10 cellular contexts compared by ENCODE assay signal in the genomic region with DNA sequence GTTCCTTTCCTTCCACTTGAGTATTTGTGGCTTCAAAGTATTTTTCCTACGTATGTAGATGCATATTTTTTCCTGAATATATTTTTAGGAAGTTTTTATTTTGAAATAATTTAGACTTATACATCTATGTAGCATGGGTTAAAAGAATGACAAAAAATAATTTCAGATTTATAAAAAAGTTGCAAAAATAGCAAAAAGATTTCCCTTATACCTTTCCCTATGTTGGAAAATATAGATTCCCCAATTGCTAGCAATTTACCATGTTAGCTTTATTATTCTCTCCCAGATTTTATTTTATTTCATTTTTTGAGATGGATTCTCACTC.
DNase-seq lines count a peak whose midpoint lies in the region; ATAC-seq, FAIRE-seq and TF ChIP-seq lines count a peak whose summit lies in the region.
"Had no signal": no experiment of that assay in that cellular context is flagged by ENCODE, and none has a peak within 500 bp of the region (broad histone marks: within the 10 kb centered on the region; RNA-seq: fewer than 3 reads in every experiment).

No MANE protein-coding gene starts in this region.

- H4K20me1 ChIP-seq in HepG2 (ENCODE audit: insufficient read depth, low read length), result no peaks in the 10 kb centered on the region

- H3K36me3 ChIP-seq in HepG2 (replicated peaks in 1 of 2; ENCODE audit: control insufficient read depth in 1 of 2, insufficient read depth in 2 of 2, low read length in 2 of 2) (peaks cover 0 to 4% of the 10 kb centered on the region in 2 experiments; a peak in 2 of 5 replicates), right lobe of liver (no peaks in the 10 kb centered on the region), esophagus muscularis mucosa (peaks cover 0 to 3% (median 0%) of the 10 kb centered on the region in 4 donors), ovary (no peaks in the 10 kb centered on the region), vagina (no peaks in the 10 kb centered on the region)

- H3K27ac ChIP-seq in HepG2 (ENCODE audit: extremely low read length, insufficient read depth, low read length), result no peak overlapping the region
- H3K27ac ChIP-seq in right lobe of liver, result no peak overlapping the region
- H3K27ac ChIP-seq in esophagus muscularis mucosa (replicated peaks in 1 of 4), result peak overlapping the region; percentile 73 to 87 (median 78)
- peak overlapping the region; percentile 14 to 51 for H3K27ac ChIP-seq in ovary
- H3K27ac ChIP-seq in vagina, result peak overlapping the region; percentile 74

- H3K9ac ChIP-seq in HepG2 (ENCODE audit: insufficient read depth, low read depth, low read length), result no peak overlapping the region

- ATAC-seq in HepG2, result no peak
- no peak for ATAC-seq in right lobe of liver
- ATAC-seq in WTC11, result no peak

- intact Hi-C loops in HepG2 (cut with micrococcal nuclease; ENCODE audit: unreplicated experiment) (loop anchor here (2.0 to 10.0 kb wide), 3 partner anchors 142 to 422 kb away; partner anchors contain the start of genes NFS1, RBM39 and ROMO1), right lobe of liver (cut with DNase I) (loop anchor here (10.0 kb wide), 2 partner anchors 170 to 180 kb away; no protein-coding TSS in a partner anchor), esophagus muscularis mucosa (cut with DNase I) (loop anchor here (5.0 to 10.0 kb wide), 2 partner anchors 142 to 180 kb away; partner anchors contain the start of gene RBM39), ovary (cut with DNase I) (loop anchor here in 2 of 4 donors (10.0 kb wide), 3 partner anchors 150 to 420 kb away; no protein-coding TSS in a partner anchor), vagina (cut with DNase I) (loop anchor here (10.0 kb wide), 1 partner anchor 150 kb away; no protein-coding TSS in a partner anchor)

- POLR2A ChIA-PET in HepG2 (lab: Yijun Ruan, JAX) (interaction anchor here (1.0 to 3.7 kb wide), 3 partner anchors 70 to 142 kb away, joined by 4 to 28 read pairs (median 6); partner anchors contain the start of genes RBM39 and SCAND1), WTC11 (lab: Charles Lee) (interaction anchor here (1.0 to 1.6 kb wide), 3 partner anchors 141 to 144 kb away, joined by 3 to 8 read pairs (median 8); partner anchors contain the start of gene RBM39)

- TF ChIP-seq RAD21 in HepG2 (CRISPR knock-in tag; IDR thresholded peaks at IDR 0.05), result no peak

- H3K36me3 Mint-ChIP-seq in glutamatergic neuron (ENCODE audit: unreplicated experiment) (peaks cover 5% of the 10 kb centered on the region), WTC11 (peaks cover 5% of the 10 kb centered on the region; the same call in 1 of the 2 replicates)

- FAIRE-seq in HepG2 (lab: Jason Lieb, UNC), result no peak

- H3K79me2 ChIP-seq in HepG2 (ENCODE audit: insufficient read depth, low read length), result no peaks in the 10 kb centered on the region

- H2AFZ ChIP-seq in HepG2 (ENCODE audit: low read length), result no peak overlapping the region

- H3K4me3 ChIP-seq in HepG2 (replicated peaks in 1 of 3; ENCODE audit: insufficient read depth in 1 of 3, low read depth in 2 of 3, low read length in 3 of 3) (no peak overlapping the region), right lobe of liver (no peak overlapping the region), esophagus muscularis mucosa (no peak overlapping the region), ovary (no peak overlapping the region), vagina (no peak overlapping the region)

- TF ChIP-seq POLR2A in HepG2 (IDR thresholded peaks at IDR 0.05; ENCODE audit: insufficient read depth in 1 of 2, low read depth in 2 of 2, low read length in 2 of 2), result no peak
- no peak for TF ChIP-seq POLR2A in right lobe of liver (IDR thresholded peaks at IDR 0.05)
- TF ChIP-seq POLR2A in esophagus muscularis mucosa (IDR thresholded peaks at IDR 0.05; ENCODE audit: low read depth), result no peak
- no peak for TF ChIP-seq POLR2A in ovary (IDR thresholded peaks at IDR 0.05)
- no peak for TF ChIP-seq POLR2A in vagina (IDR thresholded peaks at IDR 0.05)

- no peak for DNase-seq in HepG2 (ENCODE audit: low spot score)
- no peak for DNase-seq in right lobe of liver
- DNase-seq in esophagus muscularis mucosa (ENCODE audit: extremely low spot score), result no peak
- no peak for DNase-seq in ovary
- no peak for DNase-seq in vagina (ENCODE audit: extremely low spot score in 2 of 2)
- DNase-seq in glutamatergic neuron, result no peak
- DNase-seq in AG08395 (ENCODE audit: low spot score), result no peak
- no peak for DNase-seq in WTC11 (ENCODE audit: low spot score)

- in situ Hi-C loops in HepG2 (cut with HindIII; ENCODE audit: extremely low pct_ligation_motif_present, low pct_unique_long_range_greater_than_20kb), result loop anchor here (5.0 kb wide), 1 partner anchor 142 kb away; the partner anchor contains the start of gene RBM39

- H3K4me1 Mint-ChIP-seq in glutamatergic neuron (ENCODE audit: low read depth, unreplicated experiment), result peaks cover 28% of the 10 kb centered on the region
- H3K4me1 Mint-ChIP-seq in WTC11, result peaks cover 11% of the 10 kb centered on the region

- CTCF ChIA-PET in HepG2 (lab: Yijun Ruan, JAX; ENCODE audit: low intra/inter-chr PET ratio, low total read pairs) (interaction anchor here (0.6 to 1.8 kb wide), 4 partner anchors 198 to 396 kb away, joined by 3 to 7 read pairs (median 4); no protein-coding TSS in a partner anchor), WTC11 (lab: Charles Lee) (interaction anchor here (0.6 to 2.2 kb wide), 14 partner anchors 10 to 198 kb away, joined by 3 to 12 read pairs (median 5); partner anchors contain the start of genes RBM39 and SCAND1)

- H3K27me3 ChIP-seq in HepG2 (ENCODE audit: control insufficient read depth in 1 of 2, insufficient read depth in 2 of 2, low read length in 2 of 2) (no peaks in the 10 kb centered on the region), right lobe of liver (no peaks in the 10 kb centered on the region), esophagus muscularis mucosa (no peaks in the 10 kb centered on the region), ovary (no peaks in the 10 kb centered on the region), vagina (no peaks in the 10 kb centered on the region)

- TF ChIP-seq EP300 in HepG2 (IDR thresholded peaks at IDR 0.05; ENCODE audit: low read depth in 2 of 2, low read length in 2 of 2), result no peak
- TF ChIP-seq EP300 in HepG2 (CRISPR knock-in tag; IDR thresholded peaks at IDR 0.05; ENCODE audit: borderline replicate concordance), result no peak
- TF ChIP-seq EP300 in esophagus muscularis mucosa (IDR thresholded peaks at IDR 0.05), result no peak
- TF ChIP-seq EP300 in ovary (IDR thresholded peaks at IDR 0.05), result no peak

- TF ChIP-seq CTCF in HepG2 (CRISPR knock-in tag; IDR thresholded peaks at IDR 0.05), result no peak
- TF ChIP-seq CTCF in right lobe of liver (IDR thresholded peaks at IDR 0.05), result no peak
- TF ChIP-seq CTCF in esophagus muscularis mucosa (IDR thresholded peaks at IDR 0.05), result no peak
- TF ChIP-seq CTCF in ovary (IDR thresholded peaks at IDR 0.05), result no peak
- TF ChIP-seq CTCF in vagina (IDR thresholded peaks at IDR 0.05), result no peak
- TF ChIP-seq CTCF in glutamatergic neuron (IDR thresholded peaks at IDR 0.05; ENCODE audit: partially characterized antibody, unreplicated experiment), result no peak
- TF ChIP-seq CTCF in WTC11 (IDR thresholded peaks at IDR 0.05), result no peak

- H3K4me3 Mint-ChIP-seq in glutamatergic neuron (ENCODE audit: unreplicated experiment) (no peak overlapping the region), WTC11 (no peak overlapping the region)

- H3K9me3 ChIP-seq in HepG2 (ENCODE audit: low read length) (no peaks in the 10 kb centered on the region), right lobe of liver (no peaks in the 10 kb centered on the region), esophagus muscularis mucosa (no peaks in the 10 kb centered on the region), ovary (no peaks in the 10 kb centered on the region), vagina (no peaks in the 10 kb centered on the region)

- 38% methylated on average over 1 of the region's 1 CpG for WGBS in HepG2 (ENCODE audit: low lambda C conversion rate)
- WGBS in right lobe of liver (ENCODE audit: insufficient coverage, low coverage, low lambda C conversion rate, missing lambda C conversion rate), result 27% methylated on average over 1 of the region's 1 CpG
- WGBS in esophagus muscularis mucosa, result 35% methylated on average over 1 of the region's 1 CpG
- WGBS in ovary, 3 donors, result 8 to 15% (median 13%) methylated on average over 1 of the region's 1 CpG

- no peaks in the 10 kb centered on the region for H3K4me1 ChIP-seq in HepG2 (ENCODE audit: insufficient read depth, low read length)
- H3K4me1 ChIP-seq in right lobe of liver, result no peaks in the 10 kb centered on the region
- H3K4me1 ChIP-seq in esophagus muscularis mucosa, result peaks cover 5 to 27% (median 24%) of the 10 kb centered on the region in 4 donors
- peaks cover 2% of the 10 kb centered on the region for H3K4me1 ChIP-seq in ovary (ENCODE audit: insufficient read depth)
- peaks cover 7% of the 10 kb centered on the region for H3K4me1 ChIP-seq in vagina

- H3K27me3 Mint-ChIP-seq in glutamatergic neuron (ENCODE audit: unreplicated experiment), result peaks cover 7% of the 10 kb centered on the region
- no peaks in the 10 kb centered on the region for H3K27me3 Mint-ChIP-seq in WTC11 (ENCODE audit: low read depth)
- H3K27me3 Mint-ChIP-seq: T-helper 17 cell had no signal

- no peak overlapping the region for H3K27ac Mint-ChIP-seq in glutamatergic neuron (ENCODE audit: unreplicated experiment)
- H3K27ac Mint-ChIP-seq in WTC11, result no peak overlapping the region
- H3K27ac Mint-ChIP-seq: activated T-helper 2 cell treated with anti-CD3 and anti-CD28 coated beads, Interferon-gamma antibody, Interleukin-2, Interleukin-4, amounts not matched to agents 10 μg/mL and 5 μg/mL and 100 μg/mL, durations not matched to agents 14 hours and 24 hours and 36 hours; T-helper 17 cell had no signal

- no peak overlapping the region for H3K4me2 ChIP-seq in HepG2 (ENCODE audit: low read depth, low read length)

- BruUV-seq in HepG2 (replicated peaks; lab: Mats Ljungman, UMichigan), result no TSS peak

- H3K9me3 Mint-ChIP-seq in glutamatergic neuron (ENCODE audit: unreplicated experiment) (peaks cover 6% of the 10 kb centered on the region), WTC11 (no peaks in the 10 kb centered on the region)
- H3K9me3 Mint-ChIP-seq: activated T-helper 2 cell treated with anti-CD3 and anti-CD28 coated beads, Interferon-gamma antibody, Interleukin-2, Interleukin-4, amounts not matched to agents 10 μg/mL and 5 μg/mL and 100 μg/mL, durations not matched to agents 14 hours and 24 hours and 36 hours had no signal

TF ChIP-seq in HepG2, 621 proteins besides CTCF, POLR2A, EP300 and RAD21 (continues in another document):
- no peak for TF ChIP-seq ZFAT (CRISPR knock-in tag; conservative IDR thresholded peaks at IDR 0.05)
- 0 out of 2 replicates have a peak, but pooled peaks have one; percentile 1 for TF ChIP-seq KDM5B (CRISPR knock-in tag; IDR thresholded peaks at IDR 0.05; ENCODE audit: borderline replicate concordance)

TF ChIP-seq in WTC11, 78 proteins besides CTCF, POLR2A, EP300 and RAD21 (continues in another document):
- no peak for TF ChIP-seq SMAD3 (CRISPR knock-in tag; IDR thresholded peaks at IDR 0.05; ENCODE audit: borderline replicate concordance)
- no peak for TF ChIP-seq ELF4 (CRISPR knock-in tag; IDR thresholded peaks at IDR 0.05; ENCODE audit: low read depth)

Comparison
In these comparisons a context has a peak if more than half of its experiments do, and no peak if none do; other contexts are left out.
1. H3K27ac ChIP-seq: peak in esophagus muscularis mucosa (4 of 4), ovary (2 of 2) and vagina (single experiment); none in HepG2 (single experiment) and right lobe of liver (0 of 3).